In the genomic region with DNA sequence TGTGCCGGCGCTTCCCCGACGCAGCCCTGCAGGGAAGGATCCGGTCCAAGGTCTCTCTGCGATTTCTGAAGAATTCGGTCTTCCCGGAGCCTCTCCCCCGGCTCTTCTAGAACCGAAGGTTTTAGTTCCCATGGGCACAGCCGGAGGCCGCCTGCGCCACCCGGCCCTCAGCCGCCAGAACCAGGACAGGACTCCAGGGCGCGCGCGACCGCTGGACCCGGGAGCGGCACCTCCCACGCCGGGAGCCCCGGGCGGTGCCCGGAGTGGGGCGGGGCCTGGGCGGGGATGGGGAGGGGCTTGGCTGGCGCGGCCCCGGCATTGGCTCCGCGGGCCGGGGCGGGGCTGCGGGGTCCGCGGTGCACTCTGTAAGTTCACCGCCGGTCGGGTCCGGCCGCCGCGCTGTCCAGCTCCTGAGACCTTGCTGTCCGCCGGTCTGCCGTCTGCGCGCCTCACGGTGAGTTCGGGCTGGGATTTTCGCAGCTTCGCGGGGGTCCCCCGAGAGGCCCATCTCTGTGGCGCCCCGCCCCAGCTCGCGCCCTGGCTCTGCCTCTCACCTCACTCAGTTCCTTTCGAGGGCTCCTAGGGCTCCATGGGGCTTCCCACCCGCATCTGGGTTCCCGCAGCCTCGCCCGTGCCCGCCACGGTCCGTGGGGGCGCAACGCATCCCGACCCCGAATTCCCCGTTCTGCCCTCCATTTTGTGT, we compare ENCODE assay signal across 8 cellular contexts. TPM values are rescaled to one million over a fixed set of nuclear protein-coding genes. Genes with fewer than 3 reads are reported as not detected.
DNase-seq lines count a peak whose midpoint lies in the region; ATAC-seq and TF ChIP-seq lines count a peak whose summit lies in the region.

A gene with protein sequence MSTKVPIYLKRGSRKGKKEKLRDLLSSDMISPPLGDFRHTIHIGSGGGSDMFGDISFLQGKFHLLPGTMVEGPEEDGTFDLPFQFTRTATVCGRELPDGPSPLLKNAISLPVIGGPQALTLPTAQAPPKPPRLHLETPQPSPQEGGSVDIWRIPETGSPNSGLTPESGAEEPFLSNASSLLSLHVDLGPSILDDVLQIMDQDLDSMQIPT (plus strand): TSS at position 366 of the 703 bp plus-strand sequence. CDS start 6,033 bp downstream, outside the sequence.

- H3K9me2 ChIP-seq in PC-9 (ENCODE audit: insufficient read depth) = no peaks in the 10 kb centered on the region

- H3K27ac ChIP-seq in PC-9 (peak within 1 kb of the TSS; percentile 54), fibroblast of lung (ENCODE audit: insufficient read depth, low read length) (peak within 1 kb of the TSS; percentile 99)
- peak within 1 kb of the TSS; percentile 59 for H3K27ac ChIP-seq in naive thymus-derived CD4-positive, alpha-beta T cell (ENCODE audit: low read depth, low read length)

- H3K4me2 ChIP-seq in PC-9 = peak within 1 kb of the TSS; percentile 91
- H3K4me2 ChIP-seq in fibroblast of lung (ENCODE audit: extremely low read depth, insufficient read depth, low read length) = peak within 1 kb of the TSS; percentile 99

- DNase-seq in BJ (ENCODE audit: low read depth) (no peak), GM19240 (ENCODE audit: insufficient read length, low spot score) (peak; percentile 62), PC-9 (peak; percentile 70 to 94), fibroblast of lung (ENCODE audit: low read depth in 2 of 2) (peak; percentile 76 to 85)
- peak; percentile 59 to 64 for DNase-seq in activated T-helper 1 cell treated with anti-CD3 and anti-CD28 coated beads, Interleukin-2, amount 50 U/mL, for 16 hours (ENCODE audit: low read depth in 1 of 2, low spot score in 1 of 2)
- DNase-seq in naive thymus-derived CD4-positive, alpha-beta T cell = peak; percentile 42 to 87 (median 56)

- no peak for TF ChIP-seq CTCF in BJ (IDR thresholded peaks at IDR 0.05; ENCODE audit: insufficient read depth, low read depth, low read length)
- no peak for TF ChIP-seq CTCF in PC-9 (conservative IDR thresholded peaks at IDR 0.05)
- no peak for TF ChIP-seq CTCF in fibroblast of lung (conservative IDR thresholded peaks at IDR 0.05 in 1 of 2, IDR thresholded peaks at IDR 0.05 in 1 of 2; ENCODE audit: low read depth in 1 of 2, low read length in 2 of 2)

- no TSS peak for BruUV-seq in PC-9 (replicated peaks; lab: Mats Ljungman, UMichigan)

- POLR2A ChIA-PET in BJ (lab: Charles Lee) = interaction anchor here (0.6 to 2.9 kb wide), 4 partner anchors 14 to 193 kb away, joined by 3 to 24 read pairs (median 3); a partner anchor contains a TSS
- POLR2A ChIA-PET in PC-9 (lab: Charles Lee; ENCODE audit: unreplicated experiment) = interaction anchor here (0.6 to 3.1 kb wide), 13 partner anchors 18 to 512 kb away, joined by 3 to 57 read pairs (median 4); a partner anchor contains a TSS
- POLR2A ChIA-PET in naive thymus-derived CD4-positive, alpha-beta T cell (lab: Charles Lee) = interaction anchor here (0.7 to 3.0 kb wide), 8 partner anchors 15 to 738 kb away, joined by 3 to 22 read pairs (median 4); a partner anchor contains a TSS

- intact Hi-C loops in PC-9 (cut with micrococcal nuclease; ENCODE audit: unreplicated experiment) = loop anchor here (1.0 to 2.0 kb wide), 3 partner anchors 22 to 106 kb away; no protein-coding TSS in a partner anchor
- intact Hi-C loops in naive thymus-derived CD4-positive, alpha-beta T cell (cut with micrococcal nuclease) = loop anchor here (1.0 to 10.0 kb wide), 8 partner anchors 16 to 301 kb away; a partner anchor contains a TSS

- peaks cover 0 to 12% (median 0%) of the 10 kb centered on the region in 5 donors for H3K27me3 Mint-ChIP-seq in naive thymus-derived CD4-positive, alpha-beta T cell
- peaks cover 18% of the 10 kb centered on the region for H3K27me3 Mint-ChIP-seq in stimulated activated memory B cell treated with anti-CD40 and anti-IgM and Interleukin-4, amounts not matched to agents 10 μg/mL and 1 μg/mL and 100 μg/mL, for 72 hours

- peak; percentile 58 for ATAC-seq in HG03558 (IDR thresholded peaks at IDR 0.05; ENCODE audit: extremely low read depth, unreplicated experiment)
- peak; percentile 94 for ATAC-seq in naive thymus-derived CD4-positive, alpha-beta T cell
- peak; percentile 95 for ATAC-seq in stimulated activated memory B cell treated with anti-CD40 and anti-IgM and Interleukin-4, amounts not matched to agents 10 μg/mL and 1 μg/mL and 100 μg/mL, for 72 hours

- peak within 1 kb of the TSS; percentile 81 for H2AFZ ChIP-seq in PC-9
- H2AFZ ChIP-seq in fibroblast of lung (ENCODE audit: low read length) = no peak within 1 kb of the TSS

- no peaks in the 10 kb centered on the region for H3K9me3 Mint-ChIP-seq in naive thymus-derived CD4-positive, alpha-beta T cell
- H3K9me3 Mint-ChIP-seq in stimulated activated memory B cell treated with anti-CD40 and anti-IgM and Interleukin-4, amounts not matched to agents 10 μg/mL and 1 μg/mL and 100 μg/mL, for 72 hours = no peaks in the 10 kb centered on the region

- CTCF ChIA-PET in BJ (lab: Yijun Ruan, JAX) (interaction anchor here (0.5 to 6.5 kb wide), 19 partner anchors 10 to 353 kb away, joined by 3 to 273 read pairs (median 5); a partner anchor contains a TSS), PC-9 (lab: Charles Lee) (interaction anchor here (0.6 to 5.2 kb wide), 14 partner anchors 10 to 95 kb away, joined by 3 to 151 read pairs (median 5); a partner anchor contains a TSS)
- CTCF ChIA-PET in naive thymus-derived CD4-positive, alpha-beta T cell (lab: Charles Lee) = interaction anchor here (0.6 to 5.1 kb wide), 17 partner anchors 13 to 198 kb away, joined by 3 to 54 read pairs (median 4); a partner anchor contains a TSS

- H3K79me2 ChIP-seq in PC-9 (ENCODE audit: low read depth) (peaks cover 54% of the 10 kb centered on the region), fibroblast of lung (ENCODE audit: control insufficient read depth, insufficient read depth, low read length) (peaks cover 56% of the 10 kb centered on the region)

- H3K9ac ChIP-seq in fibroblast of lung (ENCODE audit: insufficient read depth, low read length) = peak within 1 kb of the TSS; percentile 99

- H3K36me3 Mint-ChIP-seq in naive thymus-derived CD4-positive, alpha-beta T cell = no peaks in the 10 kb centered on the region
- no peaks in the 10 kb centered on the region for H3K36me3 Mint-ChIP-seq in stimulated activated memory B cell treated with anti-CD40 and anti-IgM and Interleukin-4, amounts not matched to agents 10 μg/mL and 1 μg/mL and 100 μg/mL, for 72 hours

- H3K36me3 ChIP-seq in BJ (ENCODE audit: control insufficient read depth, insufficient read depth, low read length) = no peaks in the 10 kb centered on the region
- peaks cover 4% of the 10 kb centered on the region; the same call in 1 of the 2 replicates for H3K36me3 ChIP-seq in PC-9 (ENCODE audit: low read depth)
- peaks cover 2% of the 10 kb centered on the region for H3K36me3 ChIP-seq in fibroblast of lung (ENCODE audit: control insufficient read depth, insufficient read depth, low read length)
- peaks cover 0 to 6% (median 0%) of the 10 kb centered on the region in 3 experiments for H3K36me3 ChIP-seq in naive thymus-derived CD4-positive, alpha-beta T cell (ENCODE audit: control insufficient read depth in 2 of 3, insufficient read depth in 3 of 3, low read length in 3 of 3)

- H4K20me1 ChIP-seq in PC-9 (ENCODE audit: insufficient read depth) (peaks cover 8% of the 10 kb centered on the region; the same call in 1 of the 2 replicates), fibroblast of lung (ENCODE audit: control insufficient read depth, extremely low read depth, insufficient read depth, low read length) (no peaks in the 10 kb centered on the region)

- H3K4me3 ChIP-seq in BJ (ENCODE audit: low read depth, low read length) = peak within 1 kb of the TSS; percentile 94
- H3K4me3 ChIP-seq in PC-9 = peak within 1 kb of the TSS; percentile 90
- H3K4me3 ChIP-seq in fibroblast of lung (replicated peaks in 1 of 4; ENCODE audit: control extremely low read depth in 1 of 4, insufficient read depth in 1 of 4, low read depth in 3 of 4, low read length in 4 of 4) = peak within 1 kb of the TSS; percentile 48 to 97 (median 76)
- peak within 1 kb of the TSS; percentile 68 for H3K4me3 ChIP-seq in naive thymus-derived CD4-positive, alpha-beta T cell (ENCODE audit: low read length)

- H3K4me1 ChIP-seq in PC-9 (replicated peaks; ENCODE audit: insufficient read depth) (peaks cover 66% of the 10 kb centered on the region), fibroblast of lung (ENCODE audit: control insufficient read depth, extremely low read depth, insufficient read depth, low read length) (peaks cover 24% of the 10 kb centered on the region)
- peaks cover 0 to 11% of the 10 kb centered on the region in 2 donors for H3K4me1 ChIP-seq in naive thymus-derived CD4-positive, alpha-beta T cell (ENCODE audit: control insufficient read depth in 2 of 2, insufficient read depth in 2 of 2, low read length in 2 of 2)

- H3K9me3 ChIP-seq in PC-9 (ENCODE audit: insufficient read depth, low read depth) (no peaks in the 10 kb centered on the region), fibroblast of lung (ENCODE audit: control insufficient read depth, insufficient read depth, low read depth, low read length) (no peaks in the 10 kb centered on the region)
- H3K9me3 ChIP-seq in naive thymus-derived CD4-positive, alpha-beta T cell (ENCODE audit: control insufficient read depth in 2 of 3, low read length in 3 of 3) = no peaks in the 10 kb centered on the region

- H3K27ac Mint-ChIP-seq in naive thymus-derived CD4-positive, alpha-beta T cell = peak within 1 kb of the TSS in 3 of 9 donors; percentile 32 to 40 (median 38)
- H3K27ac Mint-ChIP-seq in stimulated activated memory B cell treated with anti-CD40 and anti-IgM and Interleukin-4, amounts not matched to agents 10 μg/mL and 1 μg/mL and 100 μg/mL, for 72 hours = no peak within 1 kb of the TSS

- peaks cover 63% of the 10 kb centered on the region for H3F3A ChIP-seq in PC-9 (ENCODE audit: insufficient read depth, low read depth)

- peaks cover 0 to 13% (median 5%) of the 10 kb centered on the region in 7 donors for H3K4me1 Mint-ChIP-seq in naive thymus-derived CD4-positive, alpha-beta T cell
- H3K4me1 Mint-ChIP-seq in stimulated activated memory B cell treated with anti-CD40 and anti-IgM and Interleukin-4, amounts not matched to agents 10 μg/mL and 1 μg/mL and 100 μg/mL, for 72 hours = peaks cover 16% of the 10 kb centered on the region

- peak within 1 kb of the TSS; percentile 47 to 86 (median 76) for H3K4me3 Mint-ChIP-seq in naive thymus-derived CD4-positive, alpha-beta T cell
- peak within 1 kb of the TSS; percentile 80 for H3K4me3 Mint-ChIP-seq in stimulated activated memory B cell treated with anti-CD40 and anti-IgM and Interleukin-4, amounts not matched to agents 10 μg/mL and 1 μg/mL and 100 μg/mL, for 72 hours

- H3K27me3 ChIP-seq in BJ (ENCODE audit: control insufficient read depth, insufficient read depth, low read length) (no peaks in the 10 kb centered on the region), PC-9 (ENCODE audit: insufficient read depth, low read depth) (no peaks in the 10 kb centered on the region), fibroblast of lung (ENCODE audit: control insufficient read depth, insufficient read depth, low read length) (no peaks in the 10 kb centered on the region)
- H3K27me3 ChIP-seq in naive thymus-derived CD4-positive, alpha-beta T cell (ENCODE audit: control insufficient read depth in 2 of 2, insufficient read depth in 2 of 2, low read length in 2 of 2) = no peaks in the 10 kb centered on the region

RNA-seq across cellular contexts. Expression of the gene that starts here (rescaled TPM):
- polyA plus RNA-seq in BJ (2011; rRNA removed) = 11.7 and 23.2 TPM in 2 replicates
- 32.1 and 35.5 TPM in 2 replicates for polyA minus RNA-seq in BJ (2011; rRNA and poly(A)+ RNA removed)
- total RNA-seq in PC-9 (2021) = 17.8 and 20.8 TPM in 2 replicates
- 12.3 and 25.6 TPM in 2 replicates for total RNA-seq in fibroblast of lung
- polyA plus RNA-seq in fibroblast of lung = 31.7 and 48.4 TPM in 2 replicates
- polyA plus RNA-seq in fibroblast of lung (2012) = 56.1 and 78.8 TPM in 2 replicates
- 164 and 172 TPM in 2 replicates for polyA minus RNA-seq in fibroblast of lung (ENCODE audit: low replicate concordance)
- total RNA-seq in naive thymus-derived CD4-positive, alpha-beta T cell = 1 to 10 TPM in 2 of 5 experiments, under 1 TPM in 3; 0.58 to 1.8 (median 0.89) TPM
- not detected for polyA plus RNA-seq in naive thymus-derived CD4-positive, alpha-beta T cell

Comparison
In these comparisons a context has a peak if more than half of its experiments do, and no peak if none do; other contexts are left out.
1. RNA of the gene that starts here (polyA plus RNA-seq): 31.7 to 78.8 TPM in fibroblast of lung and 11.7 to 23.2 TPM in BJ; not detected in naive thymus-derived CD4-positive, alpha-beta T cell; every median in the first group is over 10 times any median in the second.
2. Peak in every context shown above with its lines, with median percentiles within 50 percentile points of each other: H3K4me3 ChIP-seq, ATAC-seq and H3K27ac ChIP-seq.